Comparison of ENCODE assay signal across 18 cellular contexts in genomic region chrX:37697169-37697760, GRCh38. TPM values are rescaled to one million over a fixed set of nuclear protein-coding genes. Genes with fewer than 3 reads are reported as not detected.
DNase-seq lines count a peak whose midpoint lies in the region; ATAC-seq, FAIRE-seq and TF ChIP-seq lines count a peak whose summit lies in the region.
"Had no signal": no experiment of that assay in that cellular context is flagged by ENCODE, and none has a peak within 500 bp of the region (broad histone marks: within the 10 kb centered on the region; RNA-seq: fewer than 3 reads in every experiment).

No MANE protein-coding gene starts in this region.

- no peak overlapping the region for H3K27ac ChIP-seq in right cardiac atrium (ENCODE audit: low read length)
- H3K27ac ChIP-seq in PC-3 (ENCODE audit: low read length) = no peak overlapping the region
- H3K27ac ChIP-seq in mammary epithelial cell (ENCODE audit: insufficient read depth, low read depth, low read length) = no peak overlapping the region
- peak overlapping the region in 1 of 4 donors; percentile 17 for H3K27ac ChIP-seq in pancreas
- no peak overlapping the region for H3K27ac ChIP-seq in CD8-positive, alpha-beta memory T cell (ENCODE audit: low read depth, low read length)
- H3K27ac ChIP-seq: HL-60, PC-9 had no signal

- H3K9me3 Mint-ChIP-seq in CD8-positive, alpha-beta memory T cell = no peaks in the 10 kb centered on the region
- H3K9me3 Mint-ChIP-seq in glutamatergic neuron (ENCODE audit: unreplicated experiment) = no peaks in the 10 kb centered on the region
- H3K9me3 Mint-ChIP-seq: CD8-positive, alpha-beta T cell had no signal

- H3K4me1 Mint-ChIP-seq in CD8-positive, alpha-beta memory T cell = no peaks in the 10 kb centered on the region
- H3K4me1 Mint-ChIP-seq in glutamatergic neuron (ENCODE audit: low read depth, unreplicated experiment) = peaks cover 3% of the 10 kb centered on the region

- no peak overlapping the region for H3K4me3 ChIP-seq in right cardiac atrium (ENCODE audit: low read length)
- no peak overlapping the region for H3K4me3 ChIP-seq in PC-3 (ENCODE audit: low read length)
- no peak overlapping the region for H3K4me3 ChIP-seq in mammary epithelial cell (replicated peaks in 1 of 3; ENCODE audit: insufficient read depth in 1 of 3, low read depth in 2 of 3, low read length in 3 of 3)
- H3K4me3 ChIP-seq in pancreas = no peak overlapping the region
- H3K4me3 ChIP-seq in CD8-positive, alpha-beta memory T cell (ENCODE audit: low read length) = no peak overlapping the region
- H3K4me3 ChIP-seq: K562, PC-9 had no signal

- in situ Hi-C loops in mammary epithelial cell (cut with MboI; ENCODE audit: low sequenced_read_pairs in 2 of 2) = no loop called here

- H3K4me3 Mint-ChIP-seq in CD8-positive, alpha-beta memory T cell = no peak overlapping the region
- H3K4me3 Mint-ChIP-seq in glutamatergic neuron (ENCODE audit: unreplicated experiment) = no peak overlapping the region
- H3K4me3 Mint-ChIP-seq: CD8-positive, alpha-beta T cell had no signal

- BruUV-seq in PC-3 (replicated peaks; lab: Mats Ljungman, UMichigan) (no TSS peak), mammary epithelial cell (replicated peaks; lab: Mats Ljungman, UMichigan) (no TSS peak)

- H3K9me3 ChIP-seq in right cardiac atrium (ENCODE audit: control insufficient read depth, low read length) (no peaks in the 10 kb centered on the region), PC-3 (ENCODE audit: low read length) (no peaks in the 10 kb centered on the region), mammary epithelial cell (replicated peaks; ENCODE audit: insufficient read depth, low read length) (no peaks in the 10 kb centered on the region), pancreas (no peaks in the 10 kb centered on the region)
- H3K9me3 ChIP-seq in CD8-positive, alpha-beta memory T cell (ENCODE audit: low read length) = no peaks in the 10 kb centered on the region
- H3K9me3 ChIP-seq: BE2C, SK-N-SH had no signal

- TF ChIP-seq CTCF in PC-3 (conservative IDR thresholded peaks at IDR 0.05; ENCODE audit: low read depth, low read length) = no peak
- TF ChIP-seq CTCF in mammary epithelial cell (conservative IDR thresholded peaks at IDR 0.05 in 1 of 2, IDR thresholded peaks at IDR 0.05 in 1 of 2; ENCODE audit: extremely low read depth in 1 of 2, insufficient read depth in 1 of 2, low read depth in 1 of 2, low read length in 2 of 2) = no peak
- no peak for TF ChIP-seq CTCF in pancreas (IDR thresholded peaks at IDR 0.05)
- no peak for TF ChIP-seq CTCF in glutamatergic neuron (IDR thresholded peaks at IDR 0.05; ENCODE audit: partially characterized antibody, unreplicated experiment)

- peaks cover 4% of the 10 kb centered on the region for H3K4me1 ChIP-seq in right cardiac atrium (ENCODE audit: control insufficient read depth, insufficient read depth, low read length)
- no peaks in the 10 kb centered on the region; the same call in 1 of the 2 replicates for H3K4me1 ChIP-seq in PC-3 (ENCODE audit: insufficient read depth, low read length)
- no peaks in the 10 kb centered on the region for H3K4me1 ChIP-seq in mammary epithelial cell (ENCODE audit: insufficient read depth, low read length)
- H3K4me1 ChIP-seq in pancreas = peaks cover 0 to 4% (median 0%) of the 10 kb centered on the region in 3 donors
- no peaks in the 10 kb centered on the region for H3K4me1 ChIP-seq in CD8-positive, alpha-beta memory T cell (ENCODE audit: insufficient read depth, low read length)
- H3K4me1 ChIP-seq: BE2C had no signal

- POLR2A ChIA-PET in PC-3 (lab: Charles Lee; ENCODE audit: unreplicated experiment) = no interaction called here
- POLR2A ChIA-PET in CD8-positive, alpha-beta memory T cell (lab: Charles Lee) = no interaction called here

- DNase-seq in Right ventricle myocardium superior = no peak
- DNase-seq in right cardiac atrium = no peak
- peak; percentile 4 for DNase-seq in PC-3
- DNase-seq in mammary epithelial cell = peak; percentile 66
- peak in 3 of 6 donors; percentile 7 to 35 (median 30) for DNase-seq in pancreas
- DNase-seq in iPS-NIHi7 (ENCODE audit: extremely low spot score) = no peak
- DNase-seq in CD8-positive, alpha-beta memory T cell = no peak
- no peak for DNase-seq in glutamatergic neuron
- DNase-seq: BE2C; CD8-positive, alpha-beta T cell; GOT3; NCI-H1092 treated with DMSO at 0.1 percent for 48 hours; NCI-H187; NCI-H526; PC-9; SK-N-SH had no signal

- H3K27me3 ChIP-seq in right cardiac atrium (ENCODE audit: control insufficient read depth, insufficient read depth) (no peaks in the 10 kb centered on the region), PC-3 (ENCODE audit: low read length) (no peaks in the 10 kb centered on the region), mammary epithelial cell (ENCODE audit: insufficient read depth, low read length) (no peaks in the 10 kb centered on the region), pancreas (peaks cover 0 to 7% (median 0%) of the 10 kb centered on the region in 4 donors)
- no peaks in the 10 kb centered on the region for H3K27me3 ChIP-seq in CD8-positive, alpha-beta memory T cell (ENCODE audit: insufficient read depth, low read length, poor library complexity, severe bottlenecking)
- H3K27me3 ChIP-seq: BE2C had no signal

- H3K9me2 ChIP-seq in PC-3 (replicated peaks; ENCODE audit: low read length) = no peaks in the 10 kb centered on the region
- H3K9me2 ChIP-seq: SK-N-SH had no signal

- H3K4me2 ChIP-seq in PC-3 (ENCODE audit: low read length) (no peak overlapping the region), mammary epithelial cell (ENCODE audit: insufficient read depth, low read depth, low read length) (no peak overlapping the region)
- H3K4me2 ChIP-seq: PC-9, SK-N-SH had no signal

- H3K36me3 Mint-ChIP-seq in CD8-positive, alpha-beta memory T cell = no peaks in the 10 kb centered on the region
- no peaks in the 10 kb centered on the region for H3K36me3 Mint-ChIP-seq in glutamatergic neuron (ENCODE audit: unreplicated experiment)
- H3K36me3 Mint-ChIP-seq: CD8-positive, alpha-beta T cell had no signal

- no peak overlapping the region for H3K27ac Mint-ChIP-seq in CD8-positive, alpha-beta memory T cell
- H3K27ac Mint-ChIP-seq in glutamatergic neuron (ENCODE audit: unreplicated experiment) = no peak overlapping the region
- H3K27ac Mint-ChIP-seq: CD8-positive, alpha-beta T cell had no signal

- dilution Hi-C loops in mammary epithelial cell (cut with HindIII; ENCODE audit: low sequenced_read_pairs) = no loop called here

- CTCF ChIA-PET in PC-3 (lab: Charles Lee) = no interaction called here
- CTCF ChIA-PET in mammary epithelial cell (lab: Charles Lee; ENCODE audit: low non-redundant PET) = no interaction called here
- CTCF ChIA-PET in CD8-positive, alpha-beta memory T cell (lab: Charles Lee) = no interaction called here

- H3K27me3 Mint-ChIP-seq in CD8-positive, alpha-beta memory T cell = peaks cover 0 to 10% of the 10 kb centered on the region in 2 donors
- H3K27me3 Mint-ChIP-seq in glutamatergic neuron (ENCODE audit: unreplicated experiment) = no peaks in the 10 kb centered on the region

- WGBS in right cardiac atrium = 16% methylated on average over 1 of the region's 1 CpG
- WGBS in mammary epithelial cell (ENCODE audit: low coverage, missing lambda C conversion rate) = 54% methylated on average over 1 of the region's 1 CpG
- 13 to 26% methylated on average over 1 of the region's 1 CpG for WGBS in pancreas, 2 donors

- FAIRE-seq in pancreas (lab: Jason Lieb, UNC) = no peak
- FAIRE-seq: K562 had no signal

- intact Hi-C loops in Right ventricle myocardium superior (cut with DNase I) (no loop called here), right cardiac atrium (cut with DNase I) (no loop called here), PC-3 (cut with micrococcal nuclease) (no loop called here), mammary epithelial cell (cut with micrococcal nuclease) (no loop called here), pancreas (cut with DNase I) (no loop called here)

- H3K36me3 ChIP-seq in PC-3 (ENCODE audit: low read depth, low read length) (no peaks in the 10 kb centered on the region), mammary epithelial cell (ENCODE audit: insufficient read depth, low read length) (no peaks in the 10 kb centered on the region), pancreas (no peaks in the 10 kb centered on the region)
- no peaks in the 10 kb centered on the region for H3K36me3 ChIP-seq in CD8-positive, alpha-beta memory T cell (ENCODE audit: insufficient read depth, low read length)
- H3K36me3 ChIP-seq: BE2C had no signal

- H3K9ac ChIP-seq in PC-3 (ENCODE audit: low read length) (no peak overlapping the region), mammary epithelial cell (ENCODE audit: insufficient read depth, low read length) (no peak overlapping the region)
- H3K9ac ChIP-seq: SK-N-SH had no signal

- no peaks in the 10 kb centered on the region for H3K79me2 ChIP-seq in PC-3 (ENCODE audit: low read length)
- H3K79me2 ChIP-seq in mammary epithelial cell (ENCODE audit: insufficient read depth, low read length) = no peaks in the 10 kb centered on the region

- ATAC-seq in Right ventricle myocardium superior (ENCODE audit: poor library complexity) (peak; percentile 31), right cardiac atrium (no peak), PC-3 (0 out of 2 replicates have a peak, but pooled peaks have one; percentile 23), pancreas (peak; percentile 81 to 91 (median 86))
- ATAC-seq: CD8-positive, alpha-beta T cell; K562 had no signal

- H4K20me1 ChIP-seq in PC-3 (ENCODE audit: low read length) (no peaks in the 10 kb centered on the region), mammary epithelial cell (ENCODE audit: insufficient read depth, low read length) (no peaks in the 10 kb centered on the region)

- no peak overlapping the region for H2AFZ ChIP-seq in PC-3 (ENCODE audit: low read length)
- no peak overlapping the region for H2AFZ ChIP-seq in mammary epithelial cell (ENCODE audit: low read depth, low read length)
- H2AFZ ChIP-seq: PC-9 had no signal

- H3F3A ChIP-seq in PC-3 (ENCODE audit: low read length, unreplicated experiment) = no peaks in the 10 kb centered on the region

RNA-seq across cellular contexts. Expression of gene XK, which starts 11.7 kb away (rescaled TPM):
- total RNA-seq in Right ventricle myocardium superior (9.0 TPM), right cardiac atrium (1 to 10 TPM; 6.5 to 9.2 (median 7.7) TPM), PC-3 (2014; rRNA removed) (7.7 and 8.0 TPM in 2 replicates), mammary epithelial cell (under 1 TPM; 0.35 to 0.50 TPM), pancreas (1 to 10 TPM; 3.1 to 5.4 (median 4.1) TPM), glutamatergic neuron (ENCODE audit: unreplicated experiment) (7.4 TPM)
- polyA plus RNA-seq in right cardiac atrium (3.4 TPM), mammary epithelial cell (0.26 TPM), pancreas (1 to 10 TPM; 1.2 to 1.3 TPM)
- 0.72 TPM for polyA minus RNA-seq in mammary epithelial cell
- total RNA-seq in CD8-positive, alpha-beta memory T cell = under 1 TPM; 0.22 to 0.27 TPM
- polyA plus RNA-seq in CD8-positive, alpha-beta memory T cell = not detected
- total RNA-seq: CD8-positive, alpha-beta T cell had no signal
- polyA plus RNA-seq: SK-N-SH had no signal

Comparison
In these comparisons a context has a peak if more than half of its experiments do, and no peak if none do; other contexts are left out.
1. ATAC-seq: peak in Right ventricle myocardium superior (single experiment), PC-3 (single experiment) and pancreas (4 of 4); none in right cardiac atrium (0 of 2).
2. DNase-seq: peak in PC-3 (single experiment) and mammary epithelial cell (single experiment); none in Right ventricle myocardium superior (single experiment), right cardiac atrium (0 of 3), iPS-NIHi7 (single experiment), CD8-positive, alpha-beta memory T cell (0 of 5) and glutamatergic neuron (single experiment).